ENCODE assay signal across 2 cellular contexts in the genomic region with DNA sequence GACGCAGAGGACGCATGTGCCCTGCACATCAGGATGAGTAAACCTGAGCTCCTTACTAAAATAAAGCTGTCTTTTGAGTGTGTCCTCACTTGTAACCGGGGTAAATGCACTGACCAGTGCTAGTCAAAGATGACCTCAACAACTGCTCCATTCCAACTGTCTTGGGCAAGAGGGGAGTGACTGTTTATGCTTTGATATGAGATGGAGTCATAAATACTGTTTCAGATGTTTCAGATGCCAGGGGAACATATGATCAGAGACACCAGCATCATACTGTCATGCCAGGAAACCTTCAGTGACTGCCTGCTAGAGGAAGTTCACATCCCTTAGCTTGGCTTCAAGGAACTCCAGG.
TF ChIP-seq lines count a peak whose summit lies in the region.

No MANE protein-coding gene starts in this region.

TF ChIP-seq in A549, 52 proteins besides CTCF, POLR2A, EP300 and RAD21:
- TF ChIP-seq TP53 (CRISPR knock-in tag; IDR thresholded peaks at IDR 0.05) (no peak), EHF (CRISPR knock-in tag; IDR thresholded peaks at IDR 0.05) (no peak), BHLHE40 (IDR thresholded peaks at IDR 0.05; ENCODE audit: low read depth, low read length) (no peak), MAFK (IDR thresholded peaks at IDR 0.05; ENCODE audit: partially characterized antibody) (no peak), ZFP36 (IDR thresholded peaks at IDR 0.05; ENCODE audit: borderline replicate concordance, partially characterized antibody) (no peak)
- TF ChIP-seq, protein P1, sequence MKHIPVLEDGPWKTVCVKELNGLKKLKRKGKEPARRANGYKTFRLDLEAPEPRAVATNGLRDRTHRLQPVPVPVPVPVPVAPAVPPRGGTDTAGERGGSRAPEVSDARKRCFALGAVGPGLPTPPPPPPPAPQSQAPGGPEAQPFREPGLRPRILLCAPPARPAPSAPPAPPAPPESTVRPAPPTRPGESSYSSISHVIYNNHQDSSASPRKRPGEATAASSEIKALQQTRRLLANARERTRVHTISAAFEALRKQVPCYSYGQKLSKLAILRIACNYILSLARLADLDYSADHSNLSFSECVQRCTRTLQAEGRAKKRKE (CRISPR knock-in tag; IDR thresholded peaks at IDR 0.05; ENCODE audit: low read depth): no peak

TF ChIP-seq in HepG2, 621 proteins besides CTCF, POLR2A, EP300 and RAD21:
- TF ChIP-seq ZNF124 (CRISPR knock-in tag; IDR thresholded peaks at IDR 0.05) (0 out of 2 replicates have a peak, but pooled peaks have one; percentile 1), ELF3 (CRISPR knock-in tag; IDR thresholded peaks at IDR 0.05) (no peak), TEAD3 (CRISPR knock-in tag; optimal IDR thresholded peaks at IDR 0.05; ENCODE audit: borderline replicate concordance) (peak; percentile 3), CEBPB (IDR thresholded peaks at IDR 0.05; ENCODE audit: borderline replicate concordance, low read depth, low read length) (peak; percentile 52; the same call in 1 of the 2 replicates), FOXK1 (CRISPR knock-in tag; IDR thresholded peaks at IDR 0.05; ENCODE audit: borderline replicate concordance, low read depth) (peak; percentile 13; the same call in 1 of the 2 replicates), FOXJ3 (CRISPR knock-in tag; IDR thresholded peaks at IDR 0.05; ENCODE audit: borderline replicate concordance) (no peak), SP4 (CRISPR knock-in tag; IDR thresholded peaks at IDR 0.05) (no peak), RFXAP (CRISPR knock-in tag; IDR thresholded peaks at IDR 0.05; ENCODE audit: borderline replicate concordance) (peak; percentile 4; the same call in 1 of the 2 replicates), ZNF263 (CRISPR knock-in tag; IDR thresholded peaks at IDR 0.05) (0 out of 2 replicates have a peak, but pooled peaks have one; percentile 23), RFX5 (IDR thresholded peaks at IDR 0.05; ENCODE audit: low read depth, low read length) (peak; percentile 59; the same call in 1 of the 2 replicates), ZNF619 (CRISPR knock-in tag; IDR thresholded peaks at IDR 0.05) (0 out of 2 replicates have a peak, but pooled peaks have one; percentile 46), ZNF205 (CRISPR knock-in tag; IDR thresholded peaks at IDR 0.05) (0 out of 2 replicates have a peak, but pooled peaks have one; percentile 8), FOSL1 (CRISPR knock-in tag; IDR thresholded peaks at IDR 0.05; ENCODE audit: borderline replicate concordance) (no peak), SOX13 (IDR thresholded peaks at IDR 0.05) (no peak), SOX13 (CRISPR knock-in tag; conservative IDR thresholded peaks at IDR 0.05 in 1 of 2, IDR thresholded peaks at IDR 0.05 in 1 of 2) (0 out of 4 replicates have a peak, but pooled peaks of 1 of the 2 experiments have one; percentile 1), CCDC6 (CRISPR knock-in tag; IDR thresholded peaks at IDR 0.05) (no peak)
- TF ChIP-seq, protein P2, sequence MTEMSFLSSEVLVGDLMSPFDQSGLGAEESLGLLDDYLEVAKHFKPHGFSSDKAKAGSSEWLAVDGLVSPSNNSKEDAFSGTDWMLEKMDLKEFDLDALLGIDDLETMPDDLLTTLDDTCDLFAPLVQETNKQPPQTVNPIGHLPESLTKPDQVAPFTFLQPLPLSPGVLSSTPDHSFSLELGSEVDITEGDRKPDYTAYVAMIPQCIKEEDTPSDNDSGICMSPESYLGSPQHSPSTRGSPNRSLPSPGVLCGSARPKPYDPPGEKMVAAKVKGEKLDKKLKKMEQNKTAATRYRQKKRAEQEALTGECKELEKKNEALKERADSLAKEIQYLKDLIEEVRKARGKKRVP (CRISPR knock-in tag; IDR thresholded peaks at IDR 0.05): no peak
- TF ChIP-seq, protein P3, sequence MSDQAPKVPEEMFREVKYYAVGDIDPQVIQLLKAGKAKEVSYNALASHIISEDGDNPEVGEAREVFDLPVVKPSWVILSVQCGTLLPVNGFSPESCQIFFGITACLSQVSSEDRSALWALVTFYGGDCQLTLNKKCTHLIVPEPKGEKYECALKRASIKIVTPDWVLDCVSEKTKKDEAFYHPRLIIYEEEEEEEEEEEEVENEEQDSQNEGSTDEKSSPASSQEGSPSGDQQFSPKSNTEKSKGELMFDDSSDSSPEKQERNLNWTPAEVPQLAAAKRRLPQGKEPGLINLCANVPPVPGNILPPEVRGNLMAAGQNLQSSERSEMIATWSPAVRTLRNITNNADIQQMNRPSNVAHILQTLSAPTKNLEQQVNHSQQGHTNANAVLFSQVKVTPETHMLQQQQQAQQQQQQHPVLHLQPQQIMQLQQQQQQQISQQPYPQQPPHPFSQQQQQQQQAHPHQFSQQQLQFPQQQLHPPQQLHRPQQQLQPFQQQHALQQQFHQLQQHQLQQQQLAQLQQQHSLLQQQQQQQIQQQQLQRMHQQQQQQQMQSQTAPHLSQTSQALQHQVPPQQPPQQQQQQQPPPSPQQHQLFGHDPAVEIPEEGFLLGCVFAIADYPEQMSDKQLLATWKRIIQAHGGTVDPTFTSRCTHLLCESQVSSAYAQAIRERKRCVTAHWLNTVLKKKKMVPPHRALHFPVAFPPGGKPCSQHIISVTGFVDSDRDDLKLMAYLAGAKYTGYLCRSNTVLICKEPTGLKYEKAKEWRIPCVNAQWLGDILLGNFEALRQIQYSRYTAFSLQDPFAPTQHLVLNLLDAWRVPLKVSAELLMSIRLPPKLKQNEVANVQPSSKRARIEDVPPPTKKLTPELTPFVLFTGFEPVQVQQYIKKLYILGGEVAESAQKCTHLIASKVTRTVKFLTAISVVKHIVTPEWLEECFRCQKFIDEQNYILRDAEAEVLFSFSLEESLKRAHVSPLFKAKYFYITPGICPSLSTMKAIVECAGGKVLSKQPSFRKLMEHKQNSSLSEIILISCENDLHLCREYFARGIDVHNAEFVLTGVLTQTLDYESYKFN (CRISPR knock-in tag; conservative IDR thresholded peaks at IDR 0.05): peak; percentile 17; the same call in 1 of the 2 replicates
- TF ChIP-seq, protein P4, sequence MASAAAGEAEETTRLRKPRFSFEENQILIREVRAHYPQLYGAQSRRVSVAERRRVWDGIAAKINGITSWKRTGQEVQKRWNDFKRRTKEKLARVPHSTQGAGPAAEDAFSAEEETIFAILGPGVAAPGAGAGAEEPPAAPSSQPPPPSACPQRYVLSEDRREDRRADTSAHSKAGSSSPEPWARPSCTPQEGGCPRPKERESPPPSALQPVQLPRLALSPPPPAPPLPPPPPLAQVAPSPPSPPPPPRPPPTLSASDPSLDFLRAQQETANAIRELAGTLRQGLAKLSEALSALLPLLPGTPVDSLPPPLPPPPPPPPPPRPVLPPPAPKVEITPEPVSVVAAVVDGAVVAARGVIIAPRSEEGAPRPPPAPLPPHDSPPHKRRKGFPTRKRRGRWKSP (CRISPR knock-in tag; IDR thresholded peaks at IDR 0.05): 0 out of 2 replicates have a peak, but pooled peaks have one; percentile 35
